7 cellular contexts compared by ENCODE assay signal in genomic region chr3:136752046-136752326, GRCh38. TPM values are rescaled to one million over a fixed set of nuclear protein-coding genes. Genes with fewer than 3 reads are reported as not detected.
DNase-seq lines count a peak whose midpoint lies in the region; ATAC-seq and TF ChIP-seq lines count a peak whose summit lies in the region.

No MANE protein-coding gene starts in this region.

- H3K36me3 Mint-ChIP-seq in activated T-helper 1 cell treated with anti-CD3 and anti-CD28 coated beads, Interleukin-12 subunit alpha, Interleukin-12 subunit beta, Interleukin-2, Interleukin-4 antibody, amounts not matched to agents 30 ng/mL and 10 ng/mL and 1 ng/mL, durations not matched to agents 14 hours and 24 hours and 36 hours (ENCODE audit: low read depth) = peaks cover 6% of the 10 kb centered on the region

- H3K27me3 ChIP-seq in HUES48 (ENCODE audit: control insufficient read depth, insufficient read depth, low read length) = no peaks in the 10 kb centered on the region
- no peaks in the 10 kb centered on the region for H3K27me3 ChIP-seq in smooth muscle cell (ENCODE audit: low read depth)

- DNase-seq in activated T-helper 1 cell treated with anti-CD3 and anti-CD28 coated beads, Interleukin-12 subunit alpha, Interleukin-12 subunit beta, Interleukin-2, Interleukin-4 antibody, amounts not matched to agents 30 ng/mL and 10 ng/mL and 1 ng/mL, durations not matched to agents 14 hours and 24 hours and 36 hours (ENCODE audit: low spot score) = no peak
- DNase-seq in hepatic stellate cell (ENCODE audit: low spot score) (peak; percentile 47), smooth muscle cell (lab: John Stamatoyannopoulos, UW; ENCODE audit: unreplicated experiment) (no peak), T-helper 9 cell (no peak)

- no peaks in the 10 kb centered on the region for H3K27me3 Mint-ChIP-seq in activated T-helper 1 cell treated with anti-CD3 and anti-CD28 coated beads, Interleukin-12 subunit alpha, Interleukin-12 subunit beta, Interleukin-2, Interleukin-4 antibody, amounts not matched to agents 30 ng/mL and 10 ng/mL and 1 ng/mL, durations not matched to agents 14 hours and 24 hours and 36 hours (ENCODE audit: insufficient read depth)

- peak overlapping the region; percentile 96 for H3K27ac Mint-ChIP-seq in activated T-helper 1 cell treated with anti-CD3 and anti-CD28 coated beads, Interleukin-12 subunit alpha, Interleukin-12 subunit beta, Interleukin-2, Interleukin-4 antibody, amounts not matched to agents 30 ng/mL and 10 ng/mL and 1 ng/mL, durations not matched to agents 14 hours and 24 hours and 36 hours

- ATAC-seq in GM21360 (IDR thresholded peaks at IDR 0.05; ENCODE audit: unreplicated experiment) = peak; percentile 12

- H3K4me1 ChIP-seq in ES-I3 (ENCODE audit: insufficient read depth, low read length) (peaks cover 21% of the 10 kb centered on the region), HUES48 (ENCODE audit: control insufficient read depth, insufficient read depth, low read length) (peaks cover 28% of the 10 kb centered on the region), smooth muscle cell (ENCODE audit: low read depth) (peaks cover 31% of the 10 kb centered on the region)

- peak overlapping the region; percentile 100 for H3K27ac ChIP-seq in HUES48 (ENCODE audit: low read depth, low read length)
- H3K27ac ChIP-seq in smooth muscle cell (ENCODE audit: low read depth) = peak overlapping the region; percentile 98

- peaks cover 43% of the 10 kb centered on the region for H3K4me1 Mint-ChIP-seq in activated T-helper 1 cell treated with anti-CD3 and anti-CD28 coated beads, Interleukin-12 subunit alpha, Interleukin-12 subunit beta, Interleukin-2, Interleukin-4 antibody, amounts not matched to agents 30 ng/mL and 10 ng/mL and 1 ng/mL, durations not matched to agents 14 hours and 24 hours and 36 hours (ENCODE audit: low read depth)

- peaks cover 19% of the 10 kb centered on the region for H4K20me1 ChIP-seq in smooth muscle cell (ENCODE audit: low read depth)

- H3K4me3 ChIP-seq in HUES48 (ENCODE audit: low read depth, low read length) (peak overlapping the region; percentile 80), smooth muscle cell (peak overlapping the region; percentile 95)

- H3F3A ChIP-seq in smooth muscle cell (ENCODE audit: low read depth) = peaks cover 13% of the 10 kb centered on the region

- H3K79me2 ChIP-seq in smooth muscle cell (ENCODE audit: low read depth) = peaks cover 40% of the 10 kb centered on the region

- intact Hi-C loops in activated T-helper 1 cell treated with anti-CD3 and anti-CD28 coated beads, Interleukin-12 subunit alpha, Interleukin-12 subunit beta, Interleukin-2, Interleukin-4 antibody, amounts not matched to agents 30 ng/mL and 10 ng/mL and 1 ng/mL, durations not matched to agents 14 hours and 24 hours and 36 hours (cut with micrococcal nuclease) = loop anchor here (1.0 to 5.0 kb wide), 8 partner anchors 110 to 677 kb away; partner anchors contain the start of genes MSL2, NCK1 and PCCB

- H2AFZ ChIP-seq in smooth muscle cell (ENCODE audit: low read depth) = no peak overlapping the region

- H3K4me3 Mint-ChIP-seq in activated T-helper 1 cell treated with anti-CD3 and anti-CD28 coated beads, Interleukin-12 subunit alpha, Interleukin-12 subunit beta, Interleukin-2, Interleukin-4 antibody, amounts not matched to agents 30 ng/mL and 10 ng/mL and 1 ng/mL, durations not matched to agents 14 hours and 24 hours and 36 hours = peak overlapping the region; percentile 86

- no peaks in the 10 kb centered on the region for H3K36me3 ChIP-seq in ES-I3 (ENCODE audit: insufficient read depth, low read length)
- H3K36me3 ChIP-seq in HUES48 (ENCODE audit: control insufficient read depth, insufficient read depth, low read length) = no peaks in the 10 kb centered on the region
- H3K36me3 ChIP-seq in smooth muscle cell (ENCODE audit: low read depth) = no peaks in the 10 kb centered on the region

- H3K4me2 ChIP-seq in smooth muscle cell = peak overlapping the region; percentile 95

- no peaks in the 10 kb centered on the region for H3K9me3 ChIP-seq in ES-I3 (ENCODE audit: control insufficient read depth, insufficient read depth, low read length)
- no peaks in the 10 kb centered on the region for H3K9me3 ChIP-seq in HUES48 (ENCODE audit: control insufficient read depth, insufficient read depth, low read length)
- no peaks in the 10 kb centered on the region for H3K9me3 ChIP-seq in smooth muscle cell (replicated peaks; ENCODE audit: low read depth)

- TF ChIP-seq CTCF in smooth muscle cell (IDR thresholded peaks at IDR 0.05; ENCODE audit: borderline replicate concordance, insufficient read depth, poor library complexity, severe bottlenecking) = no peak

- H3K9me3 Mint-ChIP-seq in activated T-helper 1 cell treated with anti-CD3 and anti-CD28 coated beads, Interleukin-12 subunit alpha, Interleukin-12 subunit beta, Interleukin-2, Interleukin-4 antibody, amounts not matched to agents 30 ng/mL and 10 ng/mL and 1 ng/mL, durations not matched to agents 14 hours and 24 hours and 36 hours = no peaks in the 10 kb centered on the region

- H3K9ac ChIP-seq in ES-I3 (ENCODE audit: low read depth, low read length) (peak overlapping the region; percentile 88), HUES48 (ENCODE audit: low read depth, low read length) (peak overlapping the region; percentile 95), smooth muscle cell (ENCODE audit: low read depth) (peak overlapping the region; percentile 95)

- WGBS in smooth muscle cell (ENCODE audit: low lambda C conversion rate) = 0% methylated on average over 4 of the region's 41 CpGs

RNA-seq across cellular contexts. Expression of gene STAG1, which starts 0.2 kb away (rescaled TPM):
- total RNA-seq in activated T-helper 1 cell treated with anti-CD3 and anti-CD28 coated beads, Interleukin-12 subunit alpha, Interleukin-12 subunit beta, Interleukin-2, Interleukin-4 antibody, amounts not matched to agents 30 ng/mL and 10 ng/mL and 1 ng/mL, durations not matched to agents 14 hours and 24 hours and 36 hours = 46.5 and 47.1 TPM in 2 replicates
- 29.5 and 38.6 TPM in 2 replicates for total RNA-seq in smooth muscle cell
- polyA plus RNA-seq in smooth muscle cell = 10.3 and 14.6 TPM in 2 replicates
